Comparison of ENCODE assay signal across 16 cellular contexts in the genomic region with DNA sequence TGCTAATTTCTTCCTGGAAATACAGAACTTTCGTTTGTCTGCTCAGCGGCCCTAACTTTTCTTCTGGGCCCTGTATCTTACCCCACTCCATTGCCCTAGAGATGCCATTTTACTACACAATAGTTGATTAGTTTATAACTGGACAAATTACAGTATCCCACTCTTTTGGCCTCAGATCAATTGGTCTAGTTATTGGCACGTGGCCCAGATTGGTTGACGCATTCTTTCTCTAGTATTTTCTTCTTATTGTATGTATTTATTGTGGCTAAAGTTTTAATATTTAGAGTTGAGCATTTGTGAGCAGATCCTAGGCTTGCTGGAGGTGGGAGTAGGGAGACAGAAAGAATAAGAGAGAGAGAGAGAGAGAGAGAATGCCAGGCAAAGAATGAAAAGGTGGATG.
DNase-seq lines count a peak whose midpoint lies in the region; TF ChIP-seq lines count a peak whose summit lies in the region.
"Had no signal": no experiment of that assay in that cellular context is flagged by ENCODE, and none has a peak within 500 bp of the region (broad histone marks: within the 10 kb centered on the region; RNA-seq: fewer than 3 reads in every experiment).

No MANE protein-coding gene starts in this region.

- POLR2A ChIA-PET in MCF 10A (lab: Yijun Ruan, JAX), result no interaction called here

- peaks cover 25% of the 10 kb centered on the region for H3K4me1 Mint-ChIP-seq in MCF 10A (ENCODE audit: insufficient read depth, unreplicated experiment)

- no peaks in the 10 kb centered on the region for H3K4me1 ChIP-seq in breast epithelium
- H3K4me1 ChIP-seq: Caco-2 had no signal

- no peaks in the 10 kb centered on the region for H3K27me3 ChIP-seq in breast epithelium
- H3K27me3 ChIP-seq: BLaER1 had no signal

- no TSS peak for BruUV-seq in MCF 10A (replicated peaks; lab: Mats Ljungman, UMichigan)

- H3K27ac Mint-ChIP-seq in MCF 10A (ENCODE audit: low read depth, unreplicated experiment), result no peak overlapping the region
- H3K27ac Mint-ChIP-seq: CD8-positive, alpha-beta memory T cell; HFFc6 had no signal

- no peak overlapping the region for H3K4me3 ChIP-seq in breast epithelium
- H3K4me3 ChIP-seq: BLaER1 had no signal

- no peak overlapping the region for H3K4me3 Mint-ChIP-seq in MCF 10A (ENCODE audit: unreplicated experiment)
- H3K4me3 Mint-ChIP-seq: CD8-positive, alpha-beta memory T cell; HFFc6 had no signal

- H3K9me3 ChIP-seq in breast epithelium, result no peaks in the 10 kb centered on the region
- H3K9me3 ChIP-seq: Caco-2 had no signal

- intact Hi-C loops in MCF 10A (cut with micrococcal nuclease) (no loop called here), breast epithelium (cut with DNase I; ENCODE audit: low total_unique reads) (no loop called here)

- no peak for TF ChIP-seq CTCF in MCF 10A (IDR thresholded peaks at IDR 0.05; ENCODE audit: unreplicated experiment)
- no peak for TF ChIP-seq CTCF in breast epithelium (IDR thresholded peaks at IDR 0.05)

- H3K36me3 Mint-ChIP-seq in MCF 10A (ENCODE audit: insufficient read depth, unreplicated experiment), result no peaks in the 10 kb centered on the region
- H3K36me3 Mint-ChIP-seq: CD8-positive, alpha-beta memory T cell had no signal

- CTCF ChIA-PET in MCF 10A (lab: Yijun Ruan, JAX), result no interaction called here

- DNase-seq in MCF 10A (ENCODE audit: unreplicated experiment) (peak; percentile 39), breast epithelium (ENCODE audit: low spot score in 2 of 2) (no peak), dermis blood vessel endothelial cell (peak; percentile 60), iris pigment epithelial cell (ENCODE audit: low read depth) (peak; percentile 10), NCI-H2107 treated with DMSO at 0.1 percent for 48 hours (lab: John Stamatoyannopoulos, UW; ENCODE audit: unreplicated experiment) (no peak), cerebellum (ENCODE audit: low spot score) (no peak), hepatic stellate cell (ENCODE audit: low spot score) (no peak)
- DNase-seq: 8988T; AML-193; Caco-2; CD8-positive, alpha-beta memory T cell; DND-41; GDM1; HCEC 1CT; HFFc6 had no signal

- H3K27me3 Mint-ChIP-seq in MCF 10A (ENCODE audit: insufficient read depth, unreplicated experiment), result no peaks in the 10 kb centered on the region
- H3K27me3 Mint-ChIP-seq: CD8-positive, alpha-beta memory T cell had no signal

- TF ChIP-seq POLR2A in breast epithelium (IDR thresholded peaks at IDR 0.05), result no peak

- no peak overlapping the region for H3K27ac ChIP-seq in breast epithelium
- H3K27ac ChIP-seq: BLaER1 had no signal

- H3K36me3 ChIP-seq in breast epithelium, result no peaks in the 10 kb centered on the region
- H3K36me3 ChIP-seq: BLaER1 had no signal

- no peaks in the 10 kb centered on the region for H3K9me3 Mint-ChIP-seq in MCF 10A (ENCODE audit: unreplicated experiment)

Comparison
In these comparisons a context has a peak if more than half of its experiments do, and no peak if none do; other contexts are left out.
1. DNase-seq: peak in MCF 10A (single experiment), dermis blood vessel endothelial cell (single experiment) and iris pigment epithelial cell (single experiment); none in breast epithelium (0 of 2), NCI-H2107 treated with DMSO at 0.1 percent for 48 hours (single experiment), cerebellum (single experiment) and hepatic stellate cell (single experiment).